10 cellular contexts compared by ENCODE assay signal in the genomic region with DNA sequence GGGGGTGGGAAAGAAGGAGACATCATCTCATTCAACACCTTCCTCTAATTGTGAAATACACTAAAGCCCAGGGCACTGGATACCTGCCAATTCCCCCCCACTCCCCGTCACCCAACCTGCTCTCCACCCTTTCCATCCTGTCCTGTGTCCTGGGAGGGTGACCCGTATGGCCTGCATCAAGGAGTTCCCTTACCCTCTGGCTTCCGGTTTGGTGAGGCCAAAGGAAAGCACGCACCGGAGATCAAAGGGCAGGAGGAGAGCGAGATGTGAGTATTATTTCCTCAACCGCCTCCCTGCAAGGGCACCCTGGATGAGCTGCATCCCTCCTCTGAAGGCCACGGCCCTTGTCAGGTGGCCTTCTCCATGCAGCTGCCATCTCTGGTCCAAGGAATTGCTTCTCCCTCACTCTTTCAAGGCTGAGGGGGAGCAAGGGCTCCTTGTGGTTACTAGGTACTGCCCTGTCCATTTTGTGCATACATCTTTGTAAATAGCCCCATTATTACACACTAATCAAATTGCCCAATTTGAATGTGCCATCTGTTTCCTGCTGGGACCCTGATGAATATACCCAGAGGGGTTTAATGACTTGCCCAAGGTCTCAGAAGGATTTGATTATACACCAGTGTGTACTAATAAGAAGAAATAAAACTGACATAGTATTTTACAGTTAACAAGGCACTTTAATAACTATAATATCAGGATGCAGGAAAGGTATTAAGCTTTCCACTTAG.
DNase-seq lines count a peak whose midpoint lies in the region; ATAC-seq lines count a peak whose summit lies in the region.
"Had no signal": no experiment of that assay in that cellular context is flagged by ENCODE, and none has a peak within 500 bp of the region (broad histone marks: within the 10 kb centered on the region; RNA-seq: fewer than 3 reads in every experiment).

No MANE protein-coding gene starts in this region.

- H3K27me3 ChIP-seq in effector memory CD4-positive, alpha-beta T cell (replicated peaks; ENCODE audit: control insufficient read depth, insufficient read depth, low read length, poor library complexity, severe bottlenecking): no peaks in the 10 kb centered on the region
- H3K27me3 ChIP-seq: brain microvascular endothelial cell had no signal

- no peaks in the 10 kb centered on the region for H3K9me3 ChIP-seq in effector memory CD4-positive, alpha-beta T cell (ENCODE audit: control insufficient read depth, low read length)

- no peak overlapping the region for H3K27ac ChIP-seq in effector memory CD4-positive, alpha-beta T cell (ENCODE audit: insufficient read depth, low read length, poor library complexity, severe bottlenecking)
- H3K27ac ChIP-seq: brain microvascular endothelial cell had no signal

- peak; percentile 84 for DNase-seq in HT-29 (ENCODE audit: low spot score)
- peak; percentile 18 for DNase-seq in T follicular helper cell (ENCODE audit: low read depth)
- DNase-seq in effector memory CD4-positive, alpha-beta T cell: peak in 2 of 3 donors; percentile 3 to 17
- DNase-seq in stimulated activated CD4-positive, alpha-beta T cell treated with anti-CD3 and anti-CD28 coated beads, Interleukin-4, amount 100 ng/mL, for 24 hours: peak; percentile 21
- DNase-seq in NCI-H1092 treated with DMSO at 0.1 percent for 48 hours (lab: John Stamatoyannopoulos, UW): no peak
- DNase-seq: brain microvascular endothelial cell, NCI-H2107, WERI-Rb-1 had no signal

- peaks cover 40% of the 10 kb centered on the region for H3K4me1 ChIP-seq in effector memory CD4-positive, alpha-beta T cell (ENCODE audit: control insufficient read depth, insufficient read depth, low read length, poor library complexity, severe bottlenecking)

- ATAC-seq in GM18498 (IDR thresholded peaks at IDR 0.05; ENCODE audit: unreplicated experiment) (no peak), GM18502 (IDR thresholded peaks at IDR 0.05; ENCODE audit: poor library complexity, unreplicated experiment) (no peak)

- H3K36me3 ChIP-seq in effector memory CD4-positive, alpha-beta T cell (ENCODE audit: control insufficient read depth, insufficient read depth, low read length): no peaks in the 10 kb centered on the region
- H3K36me3 ChIP-seq: brain microvascular endothelial cell, WERI-Rb-1 had no signal

- H3K4me3 ChIP-seq in effector memory CD4-positive, alpha-beta T cell (ENCODE audit: insufficient read depth, low read depth, low read length, poor library complexity, severe bottlenecking): no peak overlapping the region
